In the genomic region with DNA sequence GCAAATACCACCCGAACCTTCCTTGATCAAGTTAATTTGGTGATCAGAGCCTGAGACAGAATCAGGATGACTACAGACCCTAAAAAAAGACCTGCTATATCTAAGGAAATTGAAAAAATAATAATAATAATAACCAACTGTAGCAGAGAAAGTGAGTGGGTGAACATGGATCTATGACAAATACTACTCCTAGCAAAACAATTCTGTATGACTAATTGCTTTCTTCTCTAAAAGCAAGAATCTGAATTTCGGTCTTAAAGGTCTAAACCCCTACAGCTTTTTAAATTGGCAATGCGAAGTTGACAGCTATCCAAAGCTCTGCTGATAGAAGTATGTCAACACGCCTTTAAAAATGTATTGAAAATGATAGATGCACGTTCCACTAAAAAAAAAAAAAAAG, we compare ENCODE assay signal across 1 cellular context.
TF ChIP-seq lines count a peak whose summit lies in the region.

No MANE protein-coding gene starts in this region.

TF ChIP-seq in IMR-90, 13 proteins besides CTCF, POLR2A, EP300 and RAD21:
- TF ChIP-seq CEBPB (IDR thresholded peaks at IDR 0.05; ENCODE audit: low read depth, low read length) (no peak), CHD1 (IDR thresholded peaks at IDR 0.05; ENCODE audit: low read depth, low read length) (no peak), MAFK (IDR thresholded peaks at IDR 0.05; ENCODE audit: low read depth, low read length) (no peak), RFX5 (IDR thresholded peaks at IDR 0.05; ENCODE audit: low read depth, low read length) (no peak), MXI1 (IDR thresholded peaks at IDR 0.05; ENCODE audit: borderline replicate concordance, low read depth, low read length) (no peak), NFE2L2 (IDR thresholded peaks at IDR 0.05; ENCODE audit: low read depth, low read length) (no peak), SMC3 (IDR thresholded peaks at IDR 0.05; ENCODE audit: low read depth, low read length) (no peak), BHLHE40 (IDR thresholded peaks at IDR 0.05; ENCODE audit: low read depth, low read length) (no peak), RCOR1 (IDR thresholded peaks at IDR 0.05; ENCODE audit: insufficient replicate concordance, low read length) (no peak), FOS (IDR thresholded peaks at IDR 0.05; ENCODE audit: low read depth, low read length) (no peak), MAZ (IDR thresholded peaks at IDR 0.05; ENCODE audit: borderline replicate concordance, low read depth, low read length) (no peak)
- TF ChIP-seq, protein P1, sequence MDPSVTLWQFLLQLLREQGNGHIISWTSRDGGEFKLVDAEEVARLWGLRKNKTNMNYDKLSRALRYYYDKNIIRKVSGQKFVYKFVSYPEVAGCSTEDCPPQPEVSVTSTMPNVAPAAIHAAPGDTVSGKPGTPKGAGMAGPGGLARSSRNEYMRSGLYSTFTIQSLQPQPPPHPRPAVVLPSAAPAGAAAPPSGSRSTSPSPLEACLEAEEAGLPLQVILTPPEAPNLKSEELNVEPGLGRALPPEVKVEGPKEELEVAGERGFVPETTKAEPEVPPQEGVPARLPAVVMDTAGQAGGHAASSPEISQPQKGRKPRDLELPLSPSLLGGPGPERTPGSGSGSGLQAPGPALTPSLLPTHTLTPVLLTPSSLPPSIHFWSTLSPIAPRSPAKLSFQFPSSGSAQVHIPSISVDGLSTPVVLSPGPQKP (IDR thresholded peaks at IDR 0.05; ENCODE audit: borderline replicate concordance, low read depth, low read length): no peak
- TF ChIP-seq, protein P2, sequence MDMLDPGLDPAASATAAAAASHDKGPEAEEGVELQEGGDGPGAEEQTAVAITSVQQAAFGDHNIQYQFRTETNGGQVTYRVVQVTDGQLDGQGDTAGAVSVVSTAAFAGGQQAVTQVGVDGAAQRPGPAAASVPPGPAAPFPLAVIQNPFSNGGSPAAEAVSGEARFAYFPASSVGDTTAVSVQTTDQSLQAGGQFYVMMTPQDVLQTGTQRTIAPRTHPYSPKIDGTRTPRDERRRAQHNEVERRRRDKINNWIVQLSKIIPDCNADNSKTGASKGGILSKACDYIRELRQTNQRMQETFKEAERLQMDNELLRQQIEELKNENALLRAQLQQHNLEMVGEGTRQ (IDR thresholded peaks at IDR 0.05; ENCODE audit: low read depth, low read length): no peak
